ENCODE assay signal across 2 cellular contexts in genomic region chr2:120283649-120284048, GRCh38.
TF ChIP-seq lines count a peak whose summit lies in the region.

No MANE protein-coding gene starts in this region.

TF ChIP-seq in SK-N-SH, 30 proteins besides CTCF, POLR2A, EP300 and RAD21:
- no peak for TF ChIP-seq MEF2A (IDR thresholded peaks at IDR 0.05; ENCODE audit: borderline replicate concordance, low read depth)
- TF ChIP-seq IRF3 (IDR thresholded peaks at IDR 0.05; ENCODE audit: low read depth, low read length) = no peak
- TF ChIP-seq ZBTB33 (IDR thresholded peaks at IDR 0.05; ENCODE audit: borderline replicate concordance, low read depth) = no peak
- no peak for TF ChIP-seq RXRA (IDR thresholded peaks at IDR 0.05; ENCODE audit: borderline replicate concordance, low read depth)
- no peak for TF ChIP-seq TAF1 (IDR thresholded peaks at IDR 0.05; ENCODE audit: borderline replicate concordance, low read depth, low read length)
- TF ChIP-seq FOSL2 (IDR thresholded peaks at IDR 0.05; ENCODE audit: borderline replicate concordance, low read depth) = no peak
- no peak for TF ChIP-seq GATA2 (CRISPR knock-in tag; IDR thresholded peaks at IDR 0.05)
- TF ChIP-seq PBX3 (IDR thresholded peaks at IDR 0.05) = no peak
- no peak for TF ChIP-seq USF2 (IDR thresholded peaks at IDR 0.05; ENCODE audit: borderline replicate concordance, low read depth, low read length)
- no peak for TF ChIP-seq JUND (IDR thresholded peaks at IDR 0.05)
- no peak for TF ChIP-seq CHD2 (IDR thresholded peaks at IDR 0.05; ENCODE audit: low read length, partially characterized antibody)
- TF ChIP-seq TCF12 (IDR thresholded peaks at IDR 0.05) = no peak
- TF ChIP-seq ELF1 (IDR thresholded peaks at IDR 0.05) = no peak
- TF ChIP-seq NFIC (IDR thresholded peaks at IDR 0.05; ENCODE audit: borderline replicate concordance) = no peak
- no peak for TF ChIP-seq NRF1 (IDR thresholded peaks at IDR 0.05; ENCODE audit: low read depth, low read length)
- TF ChIP-seq FOXM1 (IDR thresholded peaks at IDR 0.05; ENCODE audit: low read depth) = no peak
- no peak for TF ChIP-seq REST (IDR thresholded peaks at IDR 0.05; ENCODE audit: low read depth, low read length)
- TF ChIP-seq USF1 (IDR thresholded peaks at IDR 0.05; ENCODE audit: borderline replicate concordance, low read depth) = no peak
- TF ChIP-seq RFX5 (IDR thresholded peaks at IDR 0.05; ENCODE audit: low read length) = no peak
TF ChIP-seq in SK-N-SH: peak in this region for 0.

TF ChIP-seq in SK-N-SH treated with all-trans-retinoic acid at 6 μM for 48 hours, 23 proteins besides CTCF, POLR2A, EP300 and RAD21:
- no peak for TF ChIP-seq PPARA (CRISPR knock-in tag; IDR thresholded peaks at IDR 0.05; ENCODE audit: borderline replicate concordance)
